In the genomic region with DNA sequence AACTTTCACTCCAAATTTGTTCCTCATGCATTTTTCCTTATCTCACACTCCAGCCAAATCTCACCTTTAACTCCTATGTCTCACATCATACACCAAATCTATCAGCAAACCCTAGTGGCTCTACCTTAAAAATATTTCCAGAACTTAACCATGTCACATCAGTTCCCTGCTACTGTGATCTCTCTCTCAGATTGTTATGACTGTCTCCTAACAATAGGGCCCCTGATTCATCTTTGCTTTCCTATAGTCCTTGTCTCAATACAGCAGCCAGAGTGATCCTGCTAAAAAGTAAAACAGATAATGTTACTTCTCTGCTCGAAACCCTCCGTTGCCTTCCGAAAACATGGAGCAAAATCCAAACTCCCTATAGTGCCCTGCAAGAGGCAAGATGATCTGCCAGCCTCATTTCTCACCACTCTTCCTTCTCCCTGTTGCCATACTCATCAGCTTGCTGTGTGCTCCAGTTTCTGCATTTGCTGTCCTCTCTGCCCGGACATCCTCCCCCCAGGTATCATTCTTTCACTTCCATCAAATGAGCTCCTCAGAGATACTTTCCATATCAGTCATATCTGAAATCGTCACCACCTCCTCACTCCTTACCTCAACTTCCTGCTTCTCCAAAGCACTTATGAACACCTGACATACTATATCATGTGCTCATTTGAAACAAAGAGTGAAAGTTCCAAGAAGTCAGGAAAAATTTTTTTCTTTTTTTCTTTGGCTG, we compare ENCODE assay signal across 18 cellular contexts.
DNase-seq lines count a peak whose midpoint lies in the region; ATAC-seq, FAIRE-seq and TF ChIP-seq lines count a peak whose summit lies in the region.
"Had no signal": no experiment of that assay in that cellular context is flagged by ENCODE, and none has a peak within 500 bp of the region (broad histone marks: within the 10 kb centered on the region; RNA-seq: fewer than 3 reads in every experiment).

No MANE protein-coding gene starts in this region.

- ATAC-seq in GM18511 (IDR thresholded peaks at IDR 0.05; ENCODE audit: unreplicated experiment) (peak; percentile 84), GM18907 (IDR thresholded peaks at IDR 0.05; ENCODE audit: unreplicated experiment) (peak; percentile 70), HG02973 (IDR thresholded peaks at IDR 0.05; ENCODE audit: unreplicated experiment) (peak; percentile 87), GM19452 (IDR thresholded peaks at IDR 0.05; ENCODE audit: unreplicated experiment) (no peak), GM18517 (IDR thresholded peaks at IDR 0.05; ENCODE audit: unreplicated experiment) (no peak)
- ATAC-seq: right cardiac atrium had no signal

- no peaks in the 10 kb centered on the region for H3K36me3 Mint-ChIP-seq in activated naive CD8-positive, alpha-beta T cell treated with anti-CD3 and anti-CD28 coated beads for 36 hours
- H3K36me3 Mint-ChIP-seq: CD4-positive, CD25-positive, alpha-beta regulatory T cell had no signal

- H3K9me3 Mint-ChIP-seq in activated naive CD8-positive, alpha-beta T cell treated with anti-CD3 and anti-CD28 coated beads for 36 hours, result peaks cover 3% of the 10 kb centered on the region

- no peak overlapping the region for H3K27ac Mint-ChIP-seq in activated naive CD8-positive, alpha-beta T cell treated with anti-CD3 and anti-CD28 coated beads for 36 hours
- H3K27ac Mint-ChIP-seq: CD4-positive, CD25-positive, alpha-beta regulatory T cell had no signal

- H3K27me3 Mint-ChIP-seq in activated naive CD8-positive, alpha-beta T cell treated with anti-CD3 and anti-CD28 coated beads for 36 hours, result no peaks in the 10 kb centered on the region
- H3K27me3 Mint-ChIP-seq: CD4-positive, CD25-positive, alpha-beta regulatory T cell had no signal

- H3K4me3 Mint-ChIP-seq in activated naive CD8-positive, alpha-beta T cell treated with anti-CD3 and anti-CD28 coated beads for 36 hours, result no peak overlapping the region
- H3K4me3 Mint-ChIP-seq: CD4-positive, CD25-positive, alpha-beta regulatory T cell had no signal

- DNase-seq in activated naive CD8-positive, alpha-beta T cell treated with anti-CD3 and anti-CD28 coated beads for 36 hours, result peak; percentile 13
- DNase-seq in GM12892 (ENCODE audit: insufficient read length), result no peak
- DNase-seq: activated effector memory CD4-positive, alpha-beta T cell treated with Interleukin-2 at 50 U/mL for 16 hours; glutamatergic neuron; KBM-7; NCI-H187 treated with DMSO at 0.1 percent for 48 hours; NCI-H774; right cardiac atrium; SIG-M5; tibial artery had no signal

- FAIRE-seq in GM12892 (lab: Jason Lieb, UNC), result no peak
- FAIRE-seq: endometrium, H1 had no signal

- TF ChIP-seq POLR2A in GM12892 (IDR thresholded peaks at IDR 0.05; ENCODE audit: low read depth, low read length), result no peak

- no peaks in the 10 kb centered on the region for H3K4me1 Mint-ChIP-seq in activated naive CD8-positive, alpha-beta T cell treated with anti-CD3 and anti-CD28 coated beads for 36 hours
- H3K4me1 Mint-ChIP-seq: CD4-positive, CD25-positive, alpha-beta regulatory T cell had no signal

Comparison
In these comparisons a context has a peak if more than half of its experiments do, and no peak if none do; other contexts are left out.
1. ATAC-seq: peak in GM18511 (single experiment), GM18907 (single experiment) and HG02973 (single experiment); none in GM19452 (single experiment) and GM18517 (single experiment).